In genomic region chr15:61818801-61819200, GRCh38 we compare ENCODE assay signal across 28 cellular contexts.
"Had no signal": no experiment of that assay in that cellular context is flagged by ENCODE, and none has a peak within 500 bp of the region (broad histone marks: within the 10 kb centered on the region; RNA-seq: fewer than 3 reads in every experiment).

No MANE protein-coding gene starts in this region.

- H3K4me3 Mint-ChIP-seq: naive thymus-derived CD8-positive, alpha-beta T cell; natural killer cell treated with Interleukin-12 subunit alpha and Interleukin-12 subunit beta and Interleukin-15 and Interleukin-18, amount 100 ng/mL, for 72 hours; nephron progenitor cell; neural crest cell; stimulated activated effector memory CD8-positive, alpha-beta T cell treated with anti-CD3 and anti-CD28 coated beads, Interleukin-12 subunit alpha, Interleukin-12 subunit beta, amount 100 ng/mL, for 72 hours; stimulated activated naive B cell treated with anti-CD40 and anti-IgM and Interleukin-4, amounts not matched to agents 10 μg/mL and 1 μg/mL and 100 μg/mL, for 72 hours; stimulated activated naive CD8-positive, alpha-beta T cell treated with anti-CD3 and anti-CD28 coated beads, Interleukin-15, Interleukin-2, amounts not matched to agents 100 ng/mL and 50 ng/mL, for 24 hours had no signal

- H3K27ac Mint-ChIP-seq: naive thymus-derived CD8-positive, alpha-beta T cell; natural killer cell treated with Interleukin-12 subunit alpha and Interleukin-12 subunit beta and Interleukin-15 and Interleukin-18, amount 100 ng/mL, for 72 hours; nephron progenitor cell; progenitor cell of endocrine pancreas; stimulated activated effector memory CD8-positive, alpha-beta T cell treated with anti-CD3 and anti-CD28 coated beads, Interleukin-12 subunit alpha, Interleukin-12 subunit beta, amount 100 ng/mL, for 72 hours; stimulated activated naive B cell treated with anti-CD40 and anti-IgM and Interleukin-4, amounts not matched to agents 10 μg/mL and 1 μg/mL and 100 μg/mL, for 72 hours; stimulated activated naive CD8-positive, alpha-beta T cell treated with anti-CD3 and anti-CD28 coated beads, Interleukin-15, Interleukin-2, amounts not matched to agents 100 ng/mL and 50 ng/mL, for 24 hours had no signal

- H3K4me1 Mint-ChIP-seq: naive thymus-derived CD8-positive, alpha-beta T cell; neural crest cell; stimulated activated effector memory CD8-positive, alpha-beta T cell treated with anti-CD3 and anti-CD28 coated beads, Interleukin-12 subunit alpha, Interleukin-12 subunit beta, amount 100 ng/mL, for 72 hours; stimulated activated naive B cell treated with anti-CD40 and anti-IgM and Interleukin-4, amounts not matched to agents 10 μg/mL and 1 μg/mL and 100 μg/mL, for 72 hours had no signal

- DNase-seq: naive thymus-derived CD8-positive, alpha-beta T cell; nephron progenitor cell; nucleus accumbens; ovary; psoas muscle; right cardiac atrium; right lobe of liver; sigmoid colon; small intestine; stimulated activated CD4-positive, alpha-beta T cell treated with anti-CD3 and anti-CD28 coated beads, Interleukin-15, amount 100 ng/mL, for 24 hours; stimulated activated CD4-positive, alpha-beta T cell treated with anti-CD3 and anti-CD28 coated beads, Interleukin-2, amount 100 ng/mL, for 24 hours; stimulated activated CD4-positive, alpha-beta T cell treated with anti-CD3 and anti-CD28 coated beads, Interleukin-2, amount 100 ng/mL, for 48 hours; stimulated activated CD4-positive, alpha-beta T cell treated with anti-CD3 and anti-CD28 coated beads, Interleukin-4, amount 100 ng/mL, for 24 hours; stimulated activated naive B cell treated with anti-CD40 and anti-IgM and Interleukin-4, amounts not matched to agents 10 μg/mL and 1 μg/mL and 100 μg/mL, for 72 hours; stimulated activated naive CD4-positive, alpha-beta T cell treated with Interleukin-2 at 50 U/mL for 16 hours; stomach; thyroid gland; trophoblast cell; upper lobe of left lung had no signal

- H3K36me3 Mint-ChIP-seq: naive thymus-derived CD8-positive, alpha-beta T cell; natural killer cell treated with Interleukin-12 subunit alpha and Interleukin-12 subunit beta and Interleukin-15 and Interleukin-18, amount 100 ng/mL, for 72 hours; stimulated activated effector memory CD8-positive, alpha-beta T cell treated with anti-CD3 and anti-CD28 coated beads, Interleukin-12 subunit alpha, Interleukin-12 subunit beta, amount 100 ng/mL, for 72 hours; stimulated activated naive B cell treated with anti-CD40 and anti-IgM and Interleukin-4, amounts not matched to agents 10 μg/mL and 1 μg/mL and 100 μg/mL, for 72 hours had no signal

- H3K9me3 ChIP-seq: neutrophil, ovary, psoas muscle, right lobe of liver, sigmoid colon, stomach, thoracic aorta, thyroid gland, tibial nerve, upper lobe of left lung had no signal

- H3K36me3 ChIP-seq: neutrophil, ovary, right lobe of liver, sigmoid colon, stomach, thoracic aorta, thyroid gland, tibial nerve, upper lobe of left lung had no signal

- ATAC-seq: naive thymus-derived CD8-positive, alpha-beta T cell; natural killer cell treated with Interleukin-12 subunit alpha and Interleukin-12 subunit beta and Interleukin-15 and Interleukin-18, amount 100 ng/mL, for 72 hours; psoas muscle; right cardiac atrium; right lobe of liver; stimulated activated effector memory CD8-positive, alpha-beta T cell treated with anti-CD3 and anti-CD28 coated beads, Interleukin-12 subunit alpha, Interleukin-12 subunit beta, amount 100 ng/mL, for 72 hours; stimulated activated naive B cell treated with anti-CD40 and anti-IgM and Interleukin-4, amounts not matched to agents 10 μg/mL and 1 μg/mL and 100 μg/mL, for 72 hours had no signal

- H3K9me3 Mint-ChIP-seq: naive thymus-derived CD8-positive, alpha-beta T cell; natural killer cell treated with Interleukin-12 subunit alpha and Interleukin-12 subunit beta and Interleukin-15 and Interleukin-18, amount 100 ng/mL, for 72 hours; neural crest cell; stimulated activated effector memory CD8-positive, alpha-beta T cell treated with anti-CD3 and anti-CD28 coated beads, Interleukin-12 subunit alpha, Interleukin-12 subunit beta, amount 100 ng/mL, for 72 hours; stimulated activated naive B cell treated with anti-CD40 and anti-IgM and Interleukin-4, amounts not matched to agents 10 μg/mL and 1 μg/mL and 100 μg/mL, for 72 hours; stimulated activated naive CD8-positive, alpha-beta T cell treated with anti-CD3 and anti-CD28 coated beads, Interleukin-15, Interleukin-2, amounts not matched to agents 100 ng/mL and 50 ng/mL, for 24 hours had no signal

- H3K27ac ChIP-seq: neutrophil, ovary, parathyroid adenoma, psoas muscle, right lobe of liver, sigmoid colon, stomach, thoracic aorta, thyroid gland, tibial nerve, upper lobe of left lung had no signal

- H3K4me3 ChIP-seq: ovary, psoas muscle, right lobe of liver, sigmoid colon, stomach, thoracic aorta, thyroid gland, tibial nerve, upper lobe of left lung had no signal

- H3K4me1 ChIP-seq: parathyroid adenoma, psoas muscle, right lobe of liver, sigmoid colon, stomach, thyroid gland, tibial nerve, upper lobe of left lung had no signal

- H3K27me3 ChIP-seq: neutrophil, ovary, right lobe of liver, sigmoid colon, thyroid gland, upper lobe of left lung had no signal
